Comparison of ENCODE assay signal across 9 cellular contexts in genomic region chr4:163558539-163559044, GRCh38.
DNase-seq lines count a peak whose midpoint lies in the region; ATAC-seq, FAIRE-seq and TF ChIP-seq lines count a peak whose summit lies in the region.
"Had no signal": no experiment of that assay in that cellular context is flagged by ENCODE, and none has a peak within 500 bp of the region (broad histone marks: within the 10 kb centered on the region; RNA-seq: fewer than 3 reads in every experiment).

No MANE protein-coding gene starts in this region.

- H3K9ac ChIP-seq in SU-DHL-6 (ENCODE audit: low read length) = peak overlapping the region; percentile 32; the same call in 1 of the 2 replicates
- H3K9ac ChIP-seq: parathyroid adenoma had no signal

- H3K9me3 ChIP-seq in SU-DHL-6 (ENCODE audit: insufficient read depth, low read length) (no peaks in the 10 kb centered on the region), mucosa of descending colon (no peaks in the 10 kb centered on the region)

- H3K4me2 ChIP-seq in SU-DHL-6 (ENCODE audit: low read depth, low read length, poor library complexity, severe bottlenecking) = peak overlapping the region; percentile 47

- H3K4me3 ChIP-seq in SU-DHL-6 (ENCODE audit: insufficient read depth, low read length, poor library complexity, severe bottlenecking) (no peak overlapping the region), mucosa of descending colon (no peak overlapping the region)

- H3K36me3 ChIP-seq in SU-DHL-6 (ENCODE audit: low read length) = peaks cover 13% of the 10 kb centered on the region; the same call in 1 of the 2 replicates
- H3K36me3 ChIP-seq in mucosa of descending colon (ENCODE audit: low read depth) = no peaks in the 10 kb centered on the region

- no peaks in the 10 kb centered on the region for H3K4me1 ChIP-seq in mucosa of descending colon (ENCODE audit: low read depth)
- H3K4me1 ChIP-seq: parathyroid adenoma had no signal

- no peaks in the 10 kb centered on the region for H4K20me1 ChIP-seq in SU-DHL-6 (ENCODE audit: low read depth, low read length)

- no peaks in the 10 kb centered on the region for H3K9me2 ChIP-seq in SU-DHL-6 (replicated peaks; ENCODE audit: insufficient read depth, low read length)

- no peak for TF ChIP-seq CTCF in SU-DHL-6 (IDR thresholded peaks at IDR 0.05; ENCODE audit: insufficient read depth, low read length, poor library complexity, severe bottlenecking)
- no peak for TF ChIP-seq CTCF in mucosa of descending colon (IDR thresholded peaks at IDR 0.05)

- intact Hi-C loops in mucosa of descending colon (cut with DNase I, micrococcal nuclease) = loop anchor here (5.0 to 10.0 kb wide), 2 partner anchors 124 to 1176 kb away; no protein-coding TSS in a partner anchor

- H3K27ac ChIP-seq in SU-DHL-6 (ENCODE audit: low read depth, low read length) = peak overlapping the region; percentile 45
- H3K27ac ChIP-seq: parathyroid adenoma had no signal

- no peak for FAIRE-seq in frontal cortex (lab: Jason Lieb, UNC)

- no peaks in the 10 kb centered on the region for H3K79me2 ChIP-seq in SU-DHL-6 (ENCODE audit: insufficient read depth, low read length)
- H3K79me2 ChIP-seq: parathyroid adenoma had no signal

- peak in 2 of 3 donors; percentile 4 to 50 for DNase-seq in mucosa of descending colon
- DNase-seq in glomerular visceral epithelial cell (ENCODE audit: extremely low spot score) = no peak
- DNase-seq in NCI-H510A (lab: John Stamatoyannopoulos, UW) = no peak
- DNase-seq in GM19238 (ENCODE audit: insufficient read length, low spot score) = no peak
- no peak for DNase-seq in frontal cortex (ENCODE audit: low spot score in 2 of 2)

- peak overlapping the region; percentile 79 for H2AFZ ChIP-seq in SU-DHL-6 (ENCODE audit: low read depth, low read length, severe bottlenecking)
- H2AFZ ChIP-seq: parathyroid adenoma had no signal

- no peaks in the 10 kb centered on the region for H3K27me3 ChIP-seq in SU-DHL-6 (ENCODE audit: low read length)

- H3F3A ChIP-seq in SU-DHL-6 (ENCODE audit: insufficient read depth) = no peaks in the 10 kb centered on the region; the same call in 1 of the 2 replicates

- ATAC-seq in GM18870 (IDR thresholded peaks at IDR 0.05; ENCODE audit: unreplicated experiment) = peak; percentile 39
- peak; percentile 50 for ATAC-seq in HG02759 (IDR thresholded peaks at IDR 0.05; ENCODE audit: unreplicated experiment)
- ATAC-seq in mucosa of descending colon = peak; percentile 83

Comparison
In these comparisons a context has a peak if more than half of its experiments do, and no peak if none do; other contexts are left out.
1. DNase-seq: peak in mucosa of descending colon (2 of 3); none in glomerular visceral epithelial cell (single experiment), NCI-H510A (single experiment), GM19238 (single experiment) and frontal cortex (0 of 2).
2. Peak in every context shown above with its lines, with median percentiles within 50 percentile points of each other: ATAC-seq.